ENCODE assay signal across 8 cellular contexts in the genomic region with DNA sequence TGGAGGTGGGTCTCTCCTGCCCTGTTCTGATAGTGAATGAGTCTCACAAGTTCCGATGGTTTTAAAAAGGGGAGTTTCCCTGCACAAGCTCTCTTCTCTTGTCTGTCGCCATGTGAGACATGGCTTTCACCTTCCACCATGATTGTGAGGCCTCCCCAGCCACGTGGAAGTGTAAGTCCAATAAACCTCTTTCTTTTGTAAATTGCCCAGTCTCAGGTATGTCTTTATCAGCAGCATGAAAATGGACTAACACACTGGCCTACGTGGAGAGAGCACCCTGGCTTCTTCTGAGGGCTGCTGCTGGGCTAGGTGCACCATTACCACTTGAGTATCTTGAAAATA. TPM values are rescaled to one million over a fixed set of nuclear protein-coding genes. Genes with fewer than 3 reads are reported as not detected.
DNase-seq lines count a peak whose midpoint lies in the region; ATAC-seq, FAIRE-seq and TF ChIP-seq lines count a peak whose summit lies in the region.
"Not testable (repeated sequence)": the region's sequence is repeated elsewhere in the genome, so short reads cannot be mapped to it uniquely, and the experiment has no call there.

No MANE protein-coding gene starts in this region.

- TF ChIP-seq POLR2A in GM12892 (IDR thresholded peaks at IDR 0.05; ENCODE audit: low read depth, low read length): peak; percentile 25; the same call in 1 of the 2 replicates
- TF ChIP-seq POLR2A in GM12878 (IDR thresholded peaks at IDR 0.05; ENCODE audit: low read depth, low read length): not testable (repeated sequence)

- 1% methylated on average over 4 of the region's 4 CpGs for WGBS in GM12878 (ENCODE audit: insufficient coverage, insufficient replicate concordance, low lambda C conversion rate, missing lambda C conversion rate)

- in situ Hi-C loops in GM12878 (cut with MboI): not testable (repeated sequence)

- TF ChIP-seq EP300 in GM12878 (IDR thresholded peaks at IDR 0.05; ENCODE audit: borderline replicate concordance in 1 of 2, control insufficient read depth in 1 of 2, low read depth in 2 of 2, low read length in 2 of 2): not testable (repeated sequence)

- intact Hi-C loops in GM12878 (cut with micrococcal nuclease; ENCODE audit: unreplicated experiment): loop anchor here (1.0 kb wide), 1 partner anchor 52 kb away; a partner anchor contains a TSS

- TF ChIP-seq CTCF in GM12878 (IDR thresholded peaks at IDR 0.05 in 2 of 3, conservative IDR thresholded peaks at IDR 0.05 in 1 of 3; ENCODE audit: control insufficient read depth in 2 of 3, extremely low read depth in 1 of 3, insufficient read depth in 1 of 3, low read depth in 3 of 3, low read length in 3 of 3): not testable (repeated sequence)

- not testable (repeated sequence) for BruUV-seq in GM12878 (replicated peaks; lab: Mats Ljungman, UMichigan)

- not testable (repeated sequence) for DNase-seq in GM12892 (ENCODE audit: insufficient read length); GM12878 (ENCODE audit: low read depth, low spot score); stimulated activated naive B cell treated with anti-CD40 and anti-IgM and Interleukin-4, amounts not matched to agents 10 μg/mL and 1 μg/mL and 100 μg/mL, for 72 hours
- DNase-seq in NCI-H69 (lab: John Stamatoyannopoulos, UW): peak; percentile 21

- H3K4me3 Mint-ChIP-seq in stimulated activated naive B cell treated with anti-CD40 and anti-IgM and Interleukin-4, amounts not matched to agents 10 μg/mL and 1 μg/mL and 100 μg/mL, for 72 hours: peak overlapping the region; percentile 31 to 77

- peaks cover 21 to 37% of the 10 kb centered on the region in 2 donors for H3K36me3 Mint-ChIP-seq in stimulated activated naive B cell treated with anti-CD40 and anti-IgM and Interleukin-4, amounts not matched to agents 10 μg/mL and 1 μg/mL and 100 μg/mL, for 72 hours

- not testable (repeated sequence) for H4K20me1 ChIP-seq in GM12878 (ENCODE audit: control insufficient read depth, insufficient read depth)

- not testable (repeated sequence) for H3K27me3 Mint-ChIP-seq in stimulated activated naive B cell treated with anti-CD40 and anti-IgM and Interleukin-4, amounts not matched to agents 10 μg/mL and 1 μg/mL and 100 μg/mL, for 72 hours

- H3K27me3 ChIP-seq in GM12878 (replicated peaks in 1 of 2; ENCODE audit: control insufficient read depth in 2 of 2, insufficient read depth in 2 of 2, low read length in 1 of 2): not testable (repeated sequence)

- peak overlapping the region; percentile 59; the same call in 1 of the 2 replicates for H2AFZ ChIP-seq in GM12878 (ENCODE audit: control insufficient read depth, low read depth, low read length)

- FAIRE-seq in GM12892 (lab: Jason Lieb, UNC); GM12878 (lab: Jason Lieb, UNC): not testable (repeated sequence)

- peaks cover 17% of the 10 kb centered on the region for H3K4me1 ChIP-seq in GM12878 (ENCODE audit: control insufficient read depth, insufficient read depth, low read length)

- CTCF ChIA-PET in GM12878 (lab: Yijun Ruan, JAX): interaction anchor here (1.0 to 11.4 kb wide), 15 partner anchors 9 to 556 kb away, joined by 3 to 101 read pairs (median 22); a partner anchor contains a TSS

- RAD21 ChIA-PET in GM12878 (lab: Charles Lee; ENCODE audit: unreplicated experiment): interaction anchor here (0.6 to 18.1 kb wide), 16 partner anchors 9 to 556 kb away, joined by 3 to 189 read pairs (median 12); a partner anchor contains a TSS

- H3K4me2 ChIP-seq in GM12878 (ENCODE audit: control insufficient read depth, insufficient read depth): peak overlapping the region; percentile 83

- peaks cover 36 to 60% of the 10 kb centered on the region in 2 donors for H3K4me1 Mint-ChIP-seq in stimulated activated naive B cell treated with anti-CD40 and anti-IgM and Interleukin-4, amounts not matched to agents 10 μg/mL and 1 μg/mL and 100 μg/mL, for 72 hours

- peaks cover 80% of the 10 kb centered on the region for H3K79me2 ChIP-seq in GM12878 (ENCODE audit: control insufficient read depth, insufficient read depth, low read length)

- not testable (repeated sequence) for H3K9me3 Mint-ChIP-seq in stimulated activated naive B cell treated with anti-CD40 and anti-IgM and Interleukin-4, amounts not matched to agents 10 μg/mL and 1 μg/mL and 100 μg/mL, for 72 hours

- peak overlapping the region; percentile 96 for H3K27ac ChIP-seq in GM12878 (ENCODE audit: control insufficient read depth, insufficient read depth)

- not testable (repeated sequence) for H3K36me3 ChIP-seq in GM12878 (ENCODE audit: control insufficient read depth in 2 of 2, insufficient read depth in 2 of 2, low read length in 1 of 2)

- peak overlapping the region; percentile 66 for H3K4me3 ChIP-seq in GM12878

- POLR2A ChIA-PET in GM12878 (lab: Charles Lee): interaction anchor here (0.9 to 4.6 kb wide), 6 partner anchors 9 to 131 kb away, joined by 5 to 55 read pairs (median 11); a partner anchor contains a TSS

- SMC1A ChIA-PET in GM12878 (lab: Charles Lee; ENCODE audit: uncharacterized antibody, unreplicated experiment): interaction anchor here (0.6 to 11.8 kb wide), 17 partner anchors 8 to 552 kb away, joined by 3 to 250 read pairs (median 5); a partner anchor contains a TSS

- peak overlapping the region; percentile 97 for H3K27ac Mint-ChIP-seq in stimulated activated naive B cell treated with anti-CD40 and anti-IgM and Interleukin-4, amounts not matched to agents 10 μg/mL and 1 μg/mL and 100 μg/mL, for 72 hours

- peak overlapping the region; percentile 71 for H3K9ac ChIP-seq in GM12878 (ENCODE audit: control insufficient read depth, insufficient read depth, low read length)

- peak; percentile 9 for ATAC-seq in GM19372 (IDR thresholded peaks at IDR 0.05; ENCODE audit: low read depth, unreplicated experiment)
- peak; percentile 16 for ATAC-seq in GM21529 (IDR thresholded peaks at IDR 0.05; ENCODE audit: unreplicated experiment)
- ATAC-seq in HG02678 (IDR thresholded peaks at IDR 0.05; ENCODE audit: unreplicated experiment): peak; percentile 16
- peak; percentile 18 for ATAC-seq in HG03066 (IDR thresholded peaks at IDR 0.05; ENCODE audit: low read depth, unreplicated experiment)
- ATAC-seq in GM12878: peak; percentile 43
- ATAC-seq in stimulated activated naive B cell treated with anti-CD40 and anti-IgM and Interleukin-4, amounts not matched to agents 10 μg/mL and 1 μg/mL and 100 μg/mL, for 72 hours (replicated peaks): peak in 1 of 2 donors; percentile 14

- not testable (repeated sequence) for H3K9me3 ChIP-seq in GM12878 (replicated peaks; ENCODE audit: control insufficient read depth, insufficient read depth, low read length)

- TF ChIP-seq RAD21 in GM12878 (IDR thresholded peaks at IDR 0.05; ENCODE audit: insufficient read depth, low read depth, low read length): not testable (repeated sequence)

TF ChIP-seq in GM12878, 131 proteins besides CTCF, POLR2A, EP300 and RAD21 (continues in another document):
- TF ChIP-seq PML (IDR thresholded peaks at IDR 0.05; ENCODE audit: low read length): 0 out of 2 replicates have a peak, but pooled peaks have one; percentile 11
- TF ChIP-seq MXI1 (IDR thresholded peaks at IDR 0.05; ENCODE audit: low read depth, low read length): peak; percentile 67
- TF ChIP-seq SIN3A (IDR thresholded peaks at IDR 0.05; ENCODE audit: low read depth, low read length): 0 out of 2 replicates have a peak, but pooled peaks have one; percentile 36
- TF ChIP-seq BHLHE40 (IDR thresholded peaks at IDR 0.05; ENCODE audit: borderline replicate concordance in 1 of 2, low read depth in 2 of 2, low read length in 1 of 2): peak in 1 of 2 experiments; percentile 42; a peak in 1 of 4 replicates
- TF ChIP-seq TAF1 (IDR thresholded peaks at IDR 0.05; ENCODE audit: borderline replicate concordance, low read depth, low read length): peak; percentile 48; the same call in 1 of the 2 replicates

RNA-seq across cellular contexts. Expression of a gene that starts 51.6 kb away (rescaled TPM):
- 34.9 TPM for polyA plus RNA-seq in GM12892 (2012; ENCODE audit: missing spikeins)
- total RNA-seq in GM12878 (2013; cell fraction: nucleolus; rRNA removed): 140 and 143 TPM in 2 replicates
- 27.7 and 30.9 TPM in 2 replicates for total RNA-seq in GM12878 (2014; rRNA removed)
- 33.9 and 38.1 TPM in 2 replicates for total RNA-seq in GM12878 (2014; rRNA removed; fragmentation: Illumina TruSeq; extraction: Trizol)
- 44.2 and 51.1 TPM in 2 replicates for total RNA-seq in GM12878 (2021)
- polyA plus RNA-seq in GM12878 (2011; ENCODE audit: low read depth): 15.7 TPM
- polyA plus RNA-seq in GM12878 (2011; rRNA removed): 43.5 and 52.0 TPM in 2 replicates
- polyA plus RNA-seq in GM12878 (2011; cell fraction: cytosol; rRNA removed): 19.2 and 24.5 TPM in 2 replicates
- 33.8 and 41.1 TPM in 2 replicates for polyA plus RNA-seq in GM12878 (2011; cell fraction: nucleus; rRNA removed)
- 20.2 and 24.9 TPM in 2 replicates for polyA plus RNA-seq in GM12878 (2012)
- 30.7 and 36.4 TPM in 2 replicates for polyA plus RNA-seq in GM12878 (2014; fragmentation: Illumina TruSeq; extraction: Trizol)
- 10 to 100 TPM; 11.9 to 15.6 TPM for polyA plus RNA-seq in GM12878 (2014; fragmentation: Nextera tagmentation; extraction: Ambion mirVana)
- polyA plus RNA-seq in GM12878 (2014; rRNA removed): 16.8 and 19.1 TPM in 2 replicates
- 10 to 100 TPM; 20.7 to 21.2 TPM for polyA plus RNA-seq in GM12878 (2016; fragmentation: Nextera tagmentation; extraction: Ambion mirVana)
- polyA minus RNA-seq in GM12878 (2011; rRNA and poly(A)+ RNA removed): 134 and 203 TPM in 2 replicates
- 18.8 and 31.0 TPM in 2 replicates for polyA minus RNA-seq in GM12878 (2011; cell fraction: cytosol; rRNA and poly(A)+ RNA removed)
- 29.0 and 41.9 TPM in 2 replicates for polyA minus RNA-seq in GM12878 (2011; cell fraction: nucleus; rRNA and poly(A)+ RNA removed)
